In the genomic region with DNA sequence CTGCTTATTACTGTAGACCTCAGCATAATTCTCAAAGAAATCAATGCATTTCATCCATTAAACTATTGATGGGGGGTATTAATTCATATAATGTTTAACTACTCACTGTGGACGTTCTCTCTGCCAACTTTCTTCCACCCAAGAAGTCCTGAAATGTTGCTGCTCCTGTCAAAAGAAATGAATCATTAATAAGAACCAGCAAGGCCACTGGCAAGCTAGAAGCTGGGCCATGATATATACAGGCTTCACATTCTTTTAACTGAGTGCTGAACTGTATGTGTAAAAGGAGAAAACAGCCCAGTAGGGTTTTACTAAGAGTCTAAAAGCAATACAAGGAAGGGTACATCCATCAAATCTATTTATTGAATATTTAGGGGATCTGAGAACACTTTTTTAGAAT, we compare ENCODE assay signal across 25 cellular contexts.
DNase-seq lines count a peak whose midpoint lies in the region; ATAC-seq, FAIRE-seq and TF ChIP-seq lines count a peak whose summit lies in the region.
"Had no signal": no experiment of that assay in that cellular context is flagged by ENCODE, and none has a peak within 500 bp of the region (broad histone marks: within the 10 kb centered on the region; RNA-seq: fewer than 3 reads in every experiment).

No MANE protein-coding gene starts in this region.

- no peaks in the 10 kb centered on the region for H3K9me1 ChIP-seq in keratinocyte (ENCODE audit: control insufficient read depth, extremely low read depth, insufficient read depth, low read length)

- H2AFZ ChIP-seq in keratinocyte (ENCODE audit: control insufficient read depth, low read length) (peak overlapping the region; percentile 33), smooth muscle cell (ENCODE audit: low read depth) (no peak overlapping the region)
- H2AFZ ChIP-seq: neural progenitor cell had no signal

- H3K27ac ChIP-seq in keratinocyte (ENCODE audit: control insufficient read depth, insufficient read depth, low read length) = no peak overlapping the region
- H3K27ac ChIP-seq in smooth muscle cell (ENCODE audit: low read depth) = peak overlapping the region; percentile 1
- H3K27ac ChIP-seq in substantia nigra (ENCODE audit: low read depth, low read length, poor library complexity, severe bottlenecking) = no peak overlapping the region
- H3K27ac ChIP-seq: neural progenitor cell, psoas muscle, suprapubic skin, uterus had no signal

- WGBS in smooth muscle cell (ENCODE audit: low lambda C conversion rate) = 38% methylated on average over 1 of the region's 1 CpG

- no peak overlapping the region for H3K4me3 ChIP-seq in keratinocyte (ENCODE audit: control insufficient read depth in 2 of 3, extremely low read depth in 1 of 3, insufficient read depth in 2 of 3, low read depth in 1 of 3, low read length in 3 of 3)
- no peak overlapping the region for H3K4me3 ChIP-seq in smooth muscle cell
- H3K4me3 ChIP-seq: neural progenitor cell, psoas muscle, skin epidermis, suprapubic skin, uterus had no signal

- dilution Hi-C loops in keratinocyte (cut with MboI; ENCODE audit: extremely low pct_ligation_motif_present, low sequenced_read_pairs) = no loop called here

- no peak for TF ChIP-seq CTCF in keratinocyte (optimal IDR thresholded peaks at IDR 0.05 in 1 of 3, IDR thresholded peaks at IDR 0.05 in 1 of 3, conservative IDR thresholded peaks at IDR 0.05 in 1 of 3; ENCODE audit: extremely low read depth in 1 of 3, insufficient read depth in 2 of 3, low read length in 3 of 3)
- TF ChIP-seq CTCF in smooth muscle cell (IDR thresholded peaks at IDR 0.05; ENCODE audit: borderline replicate concordance, insufficient read depth, poor library complexity, severe bottlenecking) = no peak

- H3K36me3 ChIP-seq in keratinocyte (ENCODE audit: control insufficient read depth in 2 of 2, extremely low read depth in 1 of 2, insufficient read depth in 2 of 2, low read length in 2 of 2) = no peaks in the 10 kb centered on the region
- no peaks in the 10 kb centered on the region for H3K36me3 ChIP-seq in smooth muscle cell (ENCODE audit: low read depth)
- H3K36me3 ChIP-seq: neural progenitor cell, suprapubic skin, uterus had no signal

- H3K4me2 ChIP-seq in keratinocyte (ENCODE audit: control insufficient read depth, extremely low read depth, insufficient read depth, low read depth, low read length) = no peak overlapping the region
- peak overlapping the region; percentile 25 for H3K4me2 ChIP-seq in smooth muscle cell
- H3K4me2 ChIP-seq: neural progenitor cell had no signal

- H3K79me2 ChIP-seq in keratinocyte (ENCODE audit: control insufficient read depth, insufficient read depth, low read length) = no peaks in the 10 kb centered on the region
- no peaks in the 10 kb centered on the region for H3K79me2 ChIP-seq in smooth muscle cell (ENCODE audit: low read depth)

- H3K27me3 ChIP-seq in keratinocyte (ENCODE audit: control insufficient read depth, extremely low read depth, insufficient read depth, low read length) (no peaks in the 10 kb centered on the region), smooth muscle cell (ENCODE audit: low read depth) (no peaks in the 10 kb centered on the region)
- H3K27me3 ChIP-seq: neural progenitor cell, suprapubic skin, uterus had no signal

- no peak for ATAC-seq in HG03196 (IDR thresholded peaks at IDR 0.05; ENCODE audit: unreplicated experiment)
- ATAC-seq: psoas muscle; stimulated activated effector memory CD8-positive, alpha-beta T cell treated with anti-CD3 and anti-CD28 coated beads, Interleukin-12 subunit alpha, Interleukin-12 subunit beta, amount 100 ng/mL, for 72 hours; WTC11 had no signal

- DNase-seq in GM03348 (ENCODE audit: low spot score) (peak; percentile 34), amniotic epithelial cell (ENCODE audit: low read depth) (peak; percentile 32), keratinocyte (ENCODE audit: low read depth, low spot score) (no peak), smooth muscle cell (lab: John Stamatoyannopoulos, UW; ENCODE audit: unreplicated experiment) (no peak), cortex of kidney (lab: John Stamatoyannopoulos, UW) (no peak), substantia nigra (lab: John Stamatoyannopoulos, UW) (no peak)
- DNase-seq: activated CD8-positive, alpha-beta memory T cell treated with anti-CD3 and anti-CD28 coated beads, Interleukin-2, amount 50 U/mL, for 48 hours; activated naive CD4-positive, alpha-beta T cell; amygdala; central memory CD4-positive, alpha-beta T cell; NCI-H1694 treated with DMSO at 0.1 percent for 48 hours; NCI-H2171 treated with DMSO at 0.1 percent for 48 hours; NCI-H524 treated with DMSO at 0.1 percent for 48 hours; psoas muscle; RPMI8226; stimulated activated CD4-positive, alpha-beta T cell treated with anti-CD3 and anti-CD28 coated beads, Interleukin-2, amount 100 ng/mL, for 24 hours; T-helper 9 cell; uterus had no signal

- FAIRE-seq in keratinocyte (lab: Jason Lieb, UNC) = no peak
- FAIRE-seq: H1 had no signal

- H3K9me3 ChIP-seq in keratinocyte (ENCODE audit: control insufficient read depth, low read depth, low read length) = no peaks in the 10 kb centered on the region
- no peaks in the 10 kb centered on the region for H3K9me3 ChIP-seq in smooth muscle cell (replicated peaks; ENCODE audit: low read depth)
- H3K9me3 ChIP-seq: psoas muscle, suprapubic skin, uterus had no signal

- H3K4me1 ChIP-seq in keratinocyte (ENCODE audit: control insufficient read depth, extremely low read depth, insufficient read depth, low read length) (peaks cover 2% of the 10 kb centered on the region), smooth muscle cell (ENCODE audit: low read depth) (no peaks in the 10 kb centered on the region)
- H3K4me1 ChIP-seq: neural progenitor cell, psoas muscle, suprapubic skin, uterus had no signal

- H4K20me1 ChIP-seq in keratinocyte (ENCODE audit: control insufficient read depth, extremely low read depth, insufficient read depth, low read length) (no peaks in the 10 kb centered on the region), smooth muscle cell (ENCODE audit: low read depth) (no peaks in the 10 kb centered on the region)

- H3K9ac ChIP-seq in keratinocyte (ENCODE audit: control insufficient read depth, extremely low read depth, insufficient read depth, low read length) (no peak overlapping the region), smooth muscle cell (ENCODE audit: low read depth) (no peak overlapping the region)
- H3K9ac ChIP-seq: neural progenitor cell had no signal

- H3F3A ChIP-seq in smooth muscle cell (ENCODE audit: low read depth) = peaks cover 7% of the 10 kb centered on the region

Comparison
In these comparisons a context has a peak if more than half of its experiments do, and no peak if none do; other contexts are left out.
1. DNase-seq: peak in GM03348 (single experiment) and amniotic epithelial cell (single experiment); none in keratinocyte (single experiment), smooth muscle cell (single experiment), cortex of kidney (single experiment) and substantia nigra (0 of 49).